Comparison of ENCODE assay signal across 8 cellular contexts in the genomic region with DNA sequence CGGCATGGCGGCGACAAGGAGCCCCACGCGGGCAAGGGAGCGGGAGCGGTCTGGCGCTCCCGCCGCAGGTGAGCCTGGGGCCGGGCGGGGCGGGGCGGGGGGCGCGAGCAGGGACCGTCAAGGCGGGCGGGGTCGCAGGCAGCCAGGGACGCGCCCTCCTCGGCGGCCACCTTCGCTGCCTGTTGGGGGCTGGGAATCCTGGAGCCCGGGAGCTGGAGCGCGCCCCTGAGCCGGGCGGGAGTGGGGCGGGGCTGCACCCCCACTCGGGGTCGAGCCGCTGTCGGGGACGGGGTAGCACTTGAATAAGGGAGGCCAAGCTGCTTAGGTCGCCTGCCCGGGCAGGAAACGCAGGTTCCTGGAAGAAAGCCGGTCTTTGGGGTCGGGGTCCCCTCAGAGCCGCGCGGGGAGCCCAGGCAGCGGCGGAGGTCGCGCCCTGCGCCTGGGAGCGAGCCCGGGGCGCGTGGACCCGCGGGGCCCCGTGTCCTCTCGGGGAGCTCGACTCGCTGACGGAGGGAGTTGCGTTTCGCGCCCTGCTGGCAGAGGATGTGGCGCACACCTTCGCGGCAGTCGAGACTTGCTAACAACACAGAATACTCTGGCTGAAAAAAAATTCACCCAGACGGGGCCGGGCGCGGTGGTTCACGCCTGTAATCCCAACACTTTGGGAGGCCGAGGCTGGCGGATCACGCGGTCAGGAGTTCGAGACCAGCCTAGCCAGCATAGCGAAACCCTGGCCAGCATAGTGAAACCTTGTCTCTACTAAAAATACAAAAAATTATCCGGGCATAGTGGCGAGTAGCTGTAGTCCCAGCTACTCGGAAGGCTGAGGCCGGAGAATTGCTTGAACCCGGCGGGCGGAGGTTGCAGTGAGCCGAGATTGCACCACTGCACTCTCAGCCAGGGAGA. TPM values are rescaled to one million over a fixed set of nuclear protein-coding genes. Genes with fewer than 3 reads are reported as not detected.
DNase-seq lines count a peak whose midpoint lies in the region; ATAC-seq lines count a peak whose summit lies in the region.

No MANE protein-coding gene starts in this region.

- no peak overlapping the region for H3K27ac Mint-ChIP-seq in activated CD4-positive, alpha-beta memory T cell treated with anti-CD3 and anti-CD28 coated beads for 36 hours
- H3K27ac Mint-ChIP-seq in effector memory CD8-positive, alpha-beta T cell, result peak overlapping the region; percentile 74 to 92
- peak overlapping the region in 1 of 6 donors; percentile 79 for H3K27ac Mint-ChIP-seq in naive B cell
- no peak overlapping the region for H3K27ac Mint-ChIP-seq in stimulated activated naive B cell treated with anti-CD40 and anti-IgM and Interleukin-4, amounts not matched to agents 10 μg/mL and 1 μg/mL and 100 μg/mL, for 72 hours

- H3K36me3 Mint-ChIP-seq in activated CD4-positive, alpha-beta memory T cell treated with anti-CD3 and anti-CD28 coated beads for 36 hours, result no peaks in the 10 kb centered on the region
- peaks cover 17% of the 10 kb centered on the region for H3K36me3 Mint-ChIP-seq in effector memory CD8-positive, alpha-beta T cell (ENCODE audit: insufficient read depth)
- H3K36me3 Mint-ChIP-seq in naive B cell, result no peaks in the 10 kb centered on the region
- H3K36me3 Mint-ChIP-seq in stimulated activated naive B cell treated with anti-CD40 and anti-IgM and Interleukin-4, amounts not matched to agents 10 μg/mL and 1 μg/mL and 100 μg/mL, for 72 hours, result no peaks in the 10 kb centered on the region

- CTCF ChIA-PET in activated CD4-positive, alpha-beta memory T cell treated with anti-CD3 and anti-CD28 coated beads for 36 hours (lab: Charles Lee), result interaction anchor here (0.6 to 1.6 kb wide), 10 partner anchors 10 to 312 kb away, joined by 3 to 13 read pairs (median 4); no protein-coding TSS in a partner anchor

- DNase-seq in NCI-H2107 (lab: John Stamatoyannopoulos, UW) (peak; percentile 35), NCI-H2107 treated with DMSO at 0.1 percent for 48 hours (lab: John Stamatoyannopoulos, UW; ENCODE audit: unreplicated experiment) (no peak), NCI-H226 (peak; percentile 49), naive B cell (peak; percentile 59)
- peak; percentile 88 for DNase-seq in activated CD4-positive, alpha-beta memory T cell treated with anti-CD3 and anti-CD28 coated beads for 36 hours
- DNase-seq in effector memory CD8-positive, alpha-beta T cell, result peak; percentile 83 to 86 (median 83)
- DNase-seq in stimulated activated naive B cell treated with anti-CD40 and anti-IgM and Interleukin-4, amounts not matched to agents 10 μg/mL and 1 μg/mL and 100 μg/mL, for 72 hours, result peak; percentile 59

- ATAC-seq in HG02973 (IDR thresholded peaks at IDR 0.05; ENCODE audit: unreplicated experiment) (peak; percentile 71), naive B cell (ENCODE audit: low read depth in 2 of 2) (peak; percentile 77 to 83)
- ATAC-seq in effector memory CD8-positive, alpha-beta T cell (replicated peaks), result peak; percentile 89
- peak; percentile 78 to 85 for ATAC-seq in stimulated activated naive B cell treated with anti-CD40 and anti-IgM and Interleukin-4, amounts not matched to agents 10 μg/mL and 1 μg/mL and 100 μg/mL, for 72 hours (replicated peaks)

- intact Hi-C loops in activated CD4-positive, alpha-beta memory T cell treated with anti-CD3 and anti-CD28 coated beads for 36 hours (cut with micrococcal nuclease), result loop anchor here (1.0 to 5.0 kb wide), 8 partner anchors 13 to 1885 kb away; partner anchors contain the start of genes ANKH, OTULIN, TRIO and ZNF622

- POLR2A ChIA-PET in activated CD4-positive, alpha-beta memory T cell treated with anti-CD3 and anti-CD28 coated beads for 36 hours (lab: Charles Lee), result interaction anchor here (0.7 to 2.2 kb wide), 5 partner anchors 10 to 168 kb away, joined by 3 to 17 read pairs (median 4); partner anchors contain the start of gene OTULIN

- peaks cover 32% of the 10 kb centered on the region for H3K4me1 Mint-ChIP-seq in activated CD4-positive, alpha-beta memory T cell treated with anti-CD3 and anti-CD28 coated beads for 36 hours (ENCODE audit: low read depth)
- peaks cover 19 to 35% of the 10 kb centered on the region in 2 donors for H3K4me1 Mint-ChIP-seq in effector memory CD8-positive, alpha-beta T cell (ENCODE audit: low read depth in 2 of 2)
- H3K4me1 Mint-ChIP-seq in naive B cell, result peaks cover 7 to 15% (median 10%) of the 10 kb centered on the region in 3 donors
- peaks cover 0 to 3% of the 10 kb centered on the region in 2 donors for H3K4me1 Mint-ChIP-seq in stimulated activated naive B cell treated with anti-CD40 and anti-IgM and Interleukin-4, amounts not matched to agents 10 μg/mL and 1 μg/mL and 100 μg/mL, for 72 hours

- H3K9me3 Mint-ChIP-seq in activated CD4-positive, alpha-beta memory T cell treated with anti-CD3 and anti-CD28 coated beads for 36 hours, result no peaks in the 10 kb centered on the region
- H3K9me3 Mint-ChIP-seq in effector memory CD8-positive, alpha-beta T cell, result no peaks in the 10 kb centered on the region
- peaks cover 0 to 5% (median 0%) of the 10 kb centered on the region in 7 donors for H3K9me3 Mint-ChIP-seq in naive B cell
- no peaks in the 10 kb centered on the region for H3K9me3 Mint-ChIP-seq in stimulated activated naive B cell treated with anti-CD40 and anti-IgM and Interleukin-4, amounts not matched to agents 10 μg/mL and 1 μg/mL and 100 μg/mL, for 72 hours

- peaks cover 9% of the 10 kb centered on the region for H3K27me3 Mint-ChIP-seq in activated CD4-positive, alpha-beta memory T cell treated with anti-CD3 and anti-CD28 coated beads for 36 hours
- peaks cover 0 to 8% of the 10 kb centered on the region in 2 donors for H3K27me3 Mint-ChIP-seq in effector memory CD8-positive, alpha-beta T cell
- H3K27me3 Mint-ChIP-seq in naive B cell, result peaks cover 25 to 71% (median 43%) of the 10 kb centered on the region in 3 donors
- peaks cover 33 to 63% of the 10 kb centered on the region in 2 donors for H3K27me3 Mint-ChIP-seq in stimulated activated naive B cell treated with anti-CD40 and anti-IgM and Interleukin-4, amounts not matched to agents 10 μg/mL and 1 μg/mL and 100 μg/mL, for 72 hours

- peak overlapping the region; percentile 77 for H3K4me3 Mint-ChIP-seq in activated CD4-positive, alpha-beta memory T cell treated with anti-CD3 and anti-CD28 coated beads for 36 hours
- H3K4me3 Mint-ChIP-seq in effector memory CD8-positive, alpha-beta T cell, result peak overlapping the region; percentile 56 to 78
- H3K4me3 Mint-ChIP-seq in naive B cell, result peak overlapping the region; percentile 57 to 88 (median 73)
- H3K4me3 Mint-ChIP-seq in stimulated activated naive B cell treated with anti-CD40 and anti-IgM and Interleukin-4, amounts not matched to agents 10 μg/mL and 1 μg/mL and 100 μg/mL, for 72 hours, result peak overlapping the region; percentile 57 to 82

RNA-seq across cellular contexts. Expression of gene OTULINL, which starts 0.6 kb away (rescaled TPM):
- 10 to 100 TPM; 12.2 to 12.3 TPM for total RNA-seq in activated CD4-positive, alpha-beta memory T cell treated with anti-CD3 and anti-CD28 coated beads for 36 hours
- under 1 TPM; 0.06 to 0.85 (median 0.33) TPM for polyA plus RNA-seq in naive B cell (ENCODE audit: low read depth in 6 of 6)

Comparison
In these comparisons a context has a peak if more than half of its experiments do, and no peak if none do; other contexts are left out.
1. H3K27ac Mint-ChIP-seq: peak in effector memory CD8-positive, alpha-beta T cell (2 of 2); none in activated CD4-positive, alpha-beta memory T cell treated with anti-CD3 and anti-CD28 coated beads for 36 hours (single experiment) and stimulated activated naive B cell treated with anti-CD40 and anti-IgM and Interleukin-4, amounts not matched to agents 10 μg/mL and 1 μg/mL and 100 μg/mL, for 72 hours (single experiment).
2. Peak in every context shown above with its lines, with median percentiles within 50 percentile points of each other: ATAC-seq and H3K4me3 Mint-ChIP-seq.